In genomic region chr22:30665786-30666185, GRCh38 we compare ENCODE assay signal across 17 cellular contexts. TPM values are rescaled to one million over a fixed set of nuclear protein-coding genes. Genes with fewer than 3 reads are reported as not detected.
DNase-seq lines count a peak whose midpoint lies in the region; ATAC-seq and TF ChIP-seq lines count a peak whose summit lies in the region.
"Had no signal": no experiment of that assay in that cellular context is flagged by ENCODE, and none has a peak within 500 bp of the region (broad histone marks: within the 10 kb centered on the region; RNA-seq: fewer than 3 reads in every experiment).

No MANE protein-coding gene starts in this region.

- H3K9me3 Mint-ChIP-seq in CD8-positive, alpha-beta T cell, result no peaks in the 10 kb centered on the region
- peaks cover 0 to 4% (median 0%) of the 10 kb centered on the region in 5 experiments for H3K9me3 Mint-ChIP-seq in brain
- no peaks in the 10 kb centered on the region for H3K9me3 Mint-ChIP-seq in naive B cell
- H3K9me3 Mint-ChIP-seq: activated CD4-positive, alpha-beta T cell treated with anti-CD3 and anti-CD28 coated beads, Interleukin-2, amount 10 ng/mL, durations not matched to agents 7 days and 5 days had no signal

- H3K36me3 ChIP-seq in CD8-positive, alpha-beta T cell (ENCODE audit: insufficient read depth, low read length), result peaks cover 10% of the 10 kb centered on the region

- POLR2A ChIA-PET in CD8-positive, alpha-beta T cell (lab: Charles Lee), result no interaction called here

- H3K4me3 Mint-ChIP-seq in CD8-positive, alpha-beta T cell, result peak overlapping the region; percentile 35
- H3K4me3 Mint-ChIP-seq in brain, result peak overlapping the region; percentile 70 to 97 (median 91)
- peak overlapping the region in 7 of 8 donors; percentile 66 to 97 (median 92) for H3K4me3 Mint-ChIP-seq in naive B cell

- ATAC-seq in CD8-positive, alpha-beta T cell, result no peak
- ATAC-seq in naive B cell (ENCODE audit: low read depth in 2 of 2), result no peak
- ATAC-seq: gastroesophageal sphincter, right cardiac atrium had no signal

- peaks cover 18% of the 10 kb centered on the region for H3K4me1 Mint-ChIP-seq in CD8-positive, alpha-beta T cell (ENCODE audit: low read depth)
- peaks cover 29% of the 10 kb centered on the region for H3K4me1 Mint-ChIP-seq in brain
- H3K4me1 Mint-ChIP-seq in naive B cell, result peaks cover 20 to 33% (median 26%) of the 10 kb centered on the region in 3 donors

- no peak overlapping the region for H3K27ac Mint-ChIP-seq in CD8-positive, alpha-beta T cell
- H3K27ac Mint-ChIP-seq in brain (no peak overlapping the region), naive B cell (peak overlapping the region in 2 of 6 donors; percentile 44 to 49)

- H3K4me1 ChIP-seq in CD8-positive, alpha-beta T cell (ENCODE audit: insufficient read depth, low read length), result peaks cover 11% of the 10 kb centered on the region

- H3K27ac ChIP-seq in CD8-positive, alpha-beta T cell (ENCODE audit: low read depth, low read length), result no peak overlapping the region
- H3K27ac ChIP-seq: gastroesophageal sphincter, KMS-11, RWPE1 had no signal

- H3K27me3 ChIP-seq in CD8-positive, alpha-beta T cell (ENCODE audit: insufficient read depth, low read length), result no peaks in the 10 kb centered on the region
- H3K27me3 ChIP-seq: gastroesophageal sphincter had no signal

- intact Hi-C loops in CD8-positive, alpha-beta T cell (cut with DNase I, micrococcal nuclease), result loop anchor here (5.0 to 10.0 kb wide), 3 partner anchors 419 to 1081 kb away; partner anchors contain the start of genes NIPSNAP1 (in 1 of the 2), SELENOM (in 1 of the 2) and SMTN (in 1 of the 2)

- peaks cover 31% of the 10 kb centered on the region for H3K36me3 Mint-ChIP-seq in CD8-positive, alpha-beta T cell
- H3K36me3 Mint-ChIP-seq in brain, result peaks cover 33% of the 10 kb centered on the region
- H3K36me3 Mint-ChIP-seq in naive B cell, result peaks cover 11 to 15% of the 10 kb centered on the region in 2 donors

- DNase-seq in AG20443 (ENCODE audit: low spot score) (peak; percentile 5), naive B cell (no peak), NCI-H2107 (lab: John Stamatoyannopoulos, UW) (no peak), HPDE6-E6E7 (ENCODE audit: extremely low spot score) (no peak), GDM1 (lab: John Stamatoyannopoulos, UW) (no peak)
- no peak for DNase-seq in CD8-positive, alpha-beta T cell
- DNase-seq in stimulated activated naive CD4-positive, alpha-beta T cell treated with Interleukin-2 at 50 U/mL for 16 hours (lab: John Stamatoyannopoulos, UW), result no peak
- DNase-seq: activated CD4-positive, alpha-beta T cell treated with anti-CD3 and anti-CD28 coated beads, Interleukin-2, amount 10 ng/mL, durations not matched to agents 7 days and 5 days; caudate nucleus; NCI-H1092; NCI-H2029; NCI-H446; right cardiac atrium had no signal

- no peaks in the 10 kb centered on the region for H3K9me3 ChIP-seq in CD8-positive, alpha-beta T cell (ENCODE audit: low read length)
- H3K9me3 ChIP-seq: gastroesophageal sphincter had no signal

- no peaks in the 10 kb centered on the region for H3K27me3 Mint-ChIP-seq in CD8-positive, alpha-beta T cell (ENCODE audit: low read depth)
- H3K27me3 Mint-ChIP-seq in brain (peaks cover 20% of the 10 kb centered on the region), naive B cell (no peaks in the 10 kb centered on the region)

- H3K4me3 ChIP-seq in CD8-positive, alpha-beta T cell (ENCODE audit: low read depth, low read length), result no peak overlapping the region
- H3K4me3 ChIP-seq: gastroesophageal sphincter had no signal

- TF ChIP-seq CTCF in CD8-positive, alpha-beta T cell (IDR thresholded peaks at IDR 0.05), result no peak
- no peak for TF ChIP-seq CTCF in brain (conservative IDR thresholded peaks at IDR 0.05)

- CTCF ChIA-PET in CD8-positive, alpha-beta T cell (lab: Charles Lee), result interaction anchor here (0.6 to 4.7 kb wide), 2 partner anchors 31 to 271 kb away, joined by 4 to 22 read pairs; partner anchors contain the start of gene SLC35E4

RNA-seq across cellular contexts. Expression of gene DUSP18, which starts 1.9 kb away (rescaled TPM):
- 1 to 10 TPM; 3.4 to 4.5 TPM for total RNA-seq in CD8-positive, alpha-beta T cell
- polyA plus RNA-seq in brain (ENCODE audit: insufficient read depth, low read depth, low replicate concordance) (4.2 TPM), naive B cell (ENCODE audit: low read depth in 6 of 6) (10 to 100 TPM in 5 of 6 donors, 1 to 10 TPM in 1; 9.0 to 18.1 (median 12.3) TPM)

RNA-seq across cellular contexts. Expression of gene OSBP2, which starts 28.9 kb away (rescaled TPM):
- 1 to 10 TPM; 1.1 to 1.3 TPM for total RNA-seq in CD8-positive, alpha-beta T cell
- 11.2 TPM for polyA plus RNA-seq in brain (ENCODE audit: insufficient read depth, low read depth, low replicate concordance)
- 1 to 10 TPM in 1 of 6 donors, under 1 TPM in 4, not detected in 1; 0.20 to 1.1 (median 0.61) TPM for polyA plus RNA-seq in naive B cell (ENCODE audit: low read depth in 6 of 6)

RNA-seq across cellular contexts. Expression of gene SLC35E4, which starts 30.2 kb away (rescaled TPM):
- 1 to 10 TPM; 3.7 to 4.2 TPM for total RNA-seq in CD8-positive, alpha-beta T cell
- 3.0 TPM for polyA plus RNA-seq in brain (ENCODE audit: insufficient read depth, low read depth, low replicate concordance)
- under 1 TPM in 5 of 6 donors, not detected in 1; 0.09 to 0.45 (median 0.33) TPM for polyA plus RNA-seq in naive B cell (ENCODE audit: low read depth in 6 of 6)

RNA-seq across cellular contexts. Expression of gene TCN2, which starts 58.8 kb away (rescaled TPM):
- total RNA-seq in CD8-positive, alpha-beta T cell, result under 1 TPM in 1 of 2 experiments, not detected in 1; 0.17 TPM
- polyA plus RNA-seq in brain (ENCODE audit: insufficient read depth, low read depth, low replicate concordance) (39.2 TPM), naive B cell (ENCODE audit: low read depth in 6 of 6) (under 1 TPM in 1 of 6 donors, not detected in 5; 0.80 TPM)

Comparison
In these comparisons a context has a peak if more than half of its experiments do, and no peak if none do; other contexts are left out.
1. H3K4me3 Mint-ChIP-seq: peak in every context shown above with its lines; median percentile 92 in naive B cell; 91 in brain; 35 in CD8-positive, alpha-beta T cell.